ENCODE assay signal across 1 cellular context in the genomic region with DNA sequence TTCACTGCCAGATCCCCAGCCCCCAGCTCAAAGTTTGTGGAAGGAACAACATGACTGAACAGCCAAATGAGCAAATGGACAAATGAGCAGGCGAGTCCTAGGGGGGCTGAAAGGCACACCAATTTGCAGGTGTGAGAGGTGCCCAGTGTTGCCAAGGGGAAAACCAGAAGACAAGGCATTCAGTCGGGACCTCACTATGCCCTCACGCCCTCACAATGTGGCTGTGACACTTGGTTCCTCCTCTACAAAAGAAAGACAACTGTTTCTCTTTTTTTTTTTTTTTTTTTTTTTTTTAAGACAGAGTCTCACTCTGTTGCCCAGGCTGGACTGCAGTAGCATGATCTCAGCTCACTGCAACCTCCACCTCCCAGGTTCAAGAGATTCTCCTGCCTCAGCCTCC.
TF ChIP-seq lines count a peak whose summit lies in the region.

No MANE protein-coding gene starts in this region.

TF ChIP-seq in HepG2, 621 proteins besides CTCF, POLR2A, EP300 and RAD21:
- TF ChIP-seq, protein P1, sequence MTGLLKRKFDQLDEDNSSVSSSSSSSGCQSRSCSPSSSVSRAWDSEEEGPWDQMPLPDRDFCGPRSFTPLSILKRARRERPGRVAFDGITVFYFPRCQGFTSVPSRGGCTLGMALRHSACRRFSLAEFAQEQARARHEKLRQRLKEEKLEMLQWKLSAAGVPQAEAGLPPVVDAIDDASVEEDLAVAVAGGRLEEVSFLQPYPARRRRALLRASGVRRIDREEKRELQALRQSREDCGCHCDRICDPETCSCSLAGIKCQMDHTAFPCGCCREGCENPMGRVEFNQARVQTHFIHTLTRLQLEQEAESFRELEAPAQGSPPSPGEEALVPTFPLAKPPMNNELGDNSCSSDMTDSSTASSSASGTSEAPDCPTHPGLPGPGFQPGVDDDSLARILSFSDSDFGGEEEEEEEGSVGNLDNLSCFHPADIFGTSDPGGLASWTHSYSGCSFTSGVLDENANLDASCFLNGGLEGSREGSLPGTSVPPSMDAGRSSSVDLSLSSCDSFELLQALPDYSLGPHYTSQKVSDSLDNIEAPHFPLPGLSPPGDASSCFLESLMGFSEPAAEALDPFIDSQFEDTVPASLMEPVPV (CRISPR knock-in tag; IDR thresholded peaks at IDR 0.05) = no peak
- TF ChIP-seq NFYB (CRISPR knock-in tag; IDR thresholded peaks at IDR 0.05) = no peak
- TF ChIP-seq, protein P2, sequence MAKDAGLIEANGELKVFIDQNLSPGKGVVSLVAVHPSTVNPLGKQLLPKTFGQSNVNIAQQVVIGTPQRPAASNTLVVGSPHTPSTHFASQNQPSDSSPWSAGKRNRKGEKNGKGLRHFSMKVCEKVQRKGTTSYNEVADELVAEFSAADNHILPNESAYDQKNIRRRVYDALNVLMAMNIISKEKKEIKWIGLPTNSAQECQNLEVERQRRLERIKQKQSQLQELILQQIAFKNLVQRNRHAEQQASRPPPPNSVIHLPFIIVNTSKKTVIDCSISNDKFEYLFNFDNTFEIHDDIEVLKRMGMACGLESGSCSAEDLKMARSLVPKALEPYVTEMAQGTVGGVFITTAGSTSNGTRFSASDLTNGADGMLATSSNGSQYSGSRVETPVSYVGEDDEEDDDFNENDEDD (CRISPR knock-in tag; IDR thresholded peaks at IDR 0.05; ENCODE audit: borderline replicate concordance) = no peak
- no peak for TF ChIP-seq ZNF678 (CRISPR knock-in tag; IDR thresholded peaks at IDR 0.05)
- TF ChIP-seq, protein P3, sequence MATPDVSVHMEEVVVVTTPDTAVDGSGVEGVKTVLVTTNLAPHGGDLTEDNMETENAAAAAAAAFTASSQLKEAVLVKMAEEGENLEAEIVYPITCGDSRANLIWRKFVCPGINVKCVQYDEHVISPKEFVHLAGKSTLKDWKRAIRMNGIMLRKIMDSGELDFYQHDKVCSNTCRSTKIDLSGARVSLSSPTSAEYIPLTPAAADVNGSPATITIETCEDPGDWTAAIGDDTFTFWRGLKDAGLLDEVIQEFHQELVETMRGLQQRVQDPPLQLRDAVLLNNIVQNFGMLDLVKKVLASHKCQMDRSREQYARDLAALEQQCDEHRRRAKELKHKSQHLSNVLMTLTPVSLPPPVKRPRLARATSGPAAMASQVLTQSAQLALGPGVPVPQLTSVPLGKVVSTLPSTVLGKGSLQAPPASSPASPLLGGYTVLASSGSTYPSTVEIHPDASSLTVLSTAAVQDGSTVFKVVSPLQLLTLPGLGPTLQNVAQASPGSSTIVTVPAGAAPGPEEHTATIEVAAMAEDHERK (CRISPR knock-in tag; IDR thresholded peaks at IDR 0.05; ENCODE audit: low read depth) = no peak
- no peak for TF ChIP-seq ZNF205 (CRISPR knock-in tag; IDR thresholded peaks at IDR 0.05)
- no peak for TF ChIP-seq ISX (CRISPR knock-in tag; conservative IDR thresholded peaks at IDR 0.05)
- TF ChIP-seq MAFF (IDR thresholded peaks at IDR 0.05; ENCODE audit: low read depth, low read length) = no peak
- no peak for TF ChIP-seq JDP2 (CRISPR knock-in tag; IDR thresholded peaks at IDR 0.05; ENCODE audit: borderline replicate concordance)
- TF ChIP-seq NR2F2 (IDR thresholded peaks at IDR 0.05; ENCODE audit: borderline replicate concordance, low read depth) = no peak
